ENCODE assay signal across 30 cellular contexts in the genomic region with DNA sequence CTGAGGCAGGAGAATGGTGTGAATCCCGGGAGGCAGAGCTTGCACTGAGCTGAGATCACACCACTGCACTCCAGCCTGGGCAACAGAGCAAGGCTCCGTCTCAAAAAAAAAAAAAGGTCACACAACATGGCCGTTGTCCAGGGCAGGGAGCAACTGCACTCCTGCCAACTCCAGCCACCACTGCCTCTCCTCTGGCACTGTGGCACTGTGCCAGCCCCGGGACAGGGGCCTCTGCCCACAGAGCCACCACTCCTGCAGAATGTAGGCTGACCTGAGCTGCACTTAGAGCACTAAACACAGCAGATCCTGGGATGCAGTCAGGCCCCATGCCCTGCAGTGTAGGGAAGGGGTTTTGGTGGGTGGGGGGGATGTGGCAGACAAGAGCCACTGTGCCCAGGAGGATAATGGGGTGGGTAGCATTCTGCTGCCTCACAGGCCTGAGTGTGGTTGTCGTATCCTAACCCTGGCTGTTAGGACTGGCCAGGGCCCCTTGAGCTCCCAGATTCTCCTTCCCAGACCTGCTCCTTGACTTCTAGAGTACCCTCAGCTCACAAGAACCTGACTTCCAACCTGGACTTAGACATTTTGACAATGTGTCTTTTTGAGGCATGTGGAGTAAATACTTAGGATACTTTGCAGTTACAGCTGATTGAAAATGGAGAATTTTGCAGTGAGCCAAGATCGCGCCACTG.
DNase-seq lines count a peak whose midpoint lies in the region; ATAC-seq and FAIRE-seq lines count a peak whose summit lies in the region.
"Had no signal": no experiment of that assay in that cellular context is flagged by ENCODE, and none has a peak within 500 bp of the region (broad histone marks: within the 10 kb centered on the region; RNA-seq: fewer than 3 reads in every experiment).

No MANE protein-coding gene starts in this region.

- FAIRE-seq in small intestine (lab: Jason Lieb, UNC) = no peak
- FAIRE-seq: colon had no signal

- H3K4me3 ChIP-seq in right cardiac atrium (ENCODE audit: low read length) (no peak overlapping the region), small intestine (ENCODE audit: low read depth in 1 of 2, low read length in 2 of 2) (no peak overlapping the region)
- H3K4me3 ChIP-seq: ascending aorta, gastroesophageal sphincter, HAP-1, PC-9, prostate gland, suprapubic skin had no signal

- no peak overlapping the region for H3K27ac ChIP-seq in right cardiac atrium (ENCODE audit: low read length)
- no peak overlapping the region for H3K27ac ChIP-seq in small intestine (ENCODE audit: low read depth in 1 of 2, low read length in 1 of 2)
- H3K27ac ChIP-seq: ascending aorta, C4-2B, gastroesophageal sphincter, PC-9, prostate gland, suprapubic skin had no signal

- DNase-seq in NCI-H2196 (lab: John Stamatoyannopoulos, UW; ENCODE audit: unreplicated experiment) (peak; percentile 11), NCI-H2196 treated with DMSO at 0.1 percent for 48 hours (lab: John Stamatoyannopoulos, UW; ENCODE audit: unreplicated experiment) (no peak), RPMI8226 (peak; percentile 32), right cardiac atrium (peak; percentile 22 to 84 (median 60)), small intestine (peak; percentile 46), AG08395 (ENCODE audit: low spot score) (no peak)
- no peak for DNase-seq in activated naive CD4-positive, alpha-beta T cell (lab: John Stamatoyannopoulos, UW)
- DNase-seq: 8988T; activated CD4-positive, alpha-beta T cell treated with anti-CD3 and anti-CD28 coated beads for 4 hours; activated effector memory CD4-positive, alpha-beta T cell treated with anti-CD3 and anti-CD28 coated beads, Interleukin-2, amount 50 U/mL, for 16 hours; activated naive CD8-positive, alpha-beta T cell treated with anti-CD3 and anti-CD28 coated beads, Interleukin-2, amount 10 ng/mL, durations not matched to agents 7 days and 5 days; activated T-cell treated with anti-CD3 and anti-CD28 coated beads, Interleukin-2, amount 50 U/mL, for 1 hour; effector CD4-positive, alpha-beta T cell; naive B cell; NCI-H146; NCI-H510A treated with DMSO at 0.1 percent for 48 hours; NK-92 treated with Interleukin-12 subunit alpha and Interleukin-12 subunit beta, amount 100 ng/mL, for 24 hours; nucleus accumbens; SHP77 treated with DMSO at 0.1 percent for 48 hours; stimulated activated naive B cell treated with anti-CD40 and anti-IgM and Interleukin-4, amounts not matched to agents 10 μg/mL and 1 μg/mL and 100 μg/mL, for 72 hours; SW 1271 had no signal

- no peaks in the 10 kb centered on the region for H3K27me3 ChIP-seq in right cardiac atrium (ENCODE audit: control insufficient read depth, insufficient read depth)
- no peaks in the 10 kb centered on the region for H3K27me3 ChIP-seq in small intestine (ENCODE audit: control insufficient read depth in 2 of 2, insufficient read depth in 2 of 2, low read length in 2 of 2)
- H3K27me3 ChIP-seq: ascending aorta, gastroesophageal sphincter had no signal

- no peaks in the 10 kb centered on the region for H3K36me3 ChIP-seq in small intestine (ENCODE audit: control insufficient read depth in 2 of 2, insufficient read depth in 2 of 2, low read length in 2 of 2)
- H3K36me3 ChIP-seq: ascending aorta, gastroesophageal sphincter, HAP-1, prostate gland, suprapubic skin had no signal

- 58% methylated on average over 7 of the region's 7 CpGs for WGBS in right cardiac atrium
- 50 to 62% (median 61%) methylated on average over 7 of the region's 7 CpGs for WGBS in small intestine, 3 donors

- no peaks in the 10 kb centered on the region for H3K9me3 ChIP-seq in right cardiac atrium (ENCODE audit: control insufficient read depth, low read length)
- no peaks in the 10 kb centered on the region for H3K9me3 ChIP-seq in small intestine (ENCODE audit: control insufficient read depth, low read depth)
- H3K9me3 ChIP-seq: ascending aorta, gastroesophageal sphincter, HAP-1, prostate gland, suprapubic skin had no signal

- peak; percentile 43 to 73 for ATAC-seq in right cardiac atrium
- no peak for ATAC-seq in HG03159 (IDR thresholded peaks at IDR 0.05; ENCODE audit: unreplicated experiment)
- ATAC-seq: gastroesophageal sphincter; stimulated activated naive B cell treated with anti-CD40 and anti-IgM and Interleukin-4, amounts not matched to agents 10 μg/mL and 1 μg/mL and 100 μg/mL, for 72 hours had no signal

- H3K4me1 ChIP-seq in right cardiac atrium (ENCODE audit: control insufficient read depth, insufficient read depth, low read length) = peaks cover 6% of the 10 kb centered on the region
- H3K4me1 ChIP-seq in small intestine (ENCODE audit: control insufficient read depth in 2 of 2, insufficient read depth in 1 of 2, low read depth in 1 of 2, low read length in 1 of 2) = peaks cover 3 to 13% of the 10 kb centered on the region in 2 donors
- H3K4me1 ChIP-seq: HAP-1, prostate gland had no signal

- intact Hi-C loops in right cardiac atrium (cut with DNase I) = no loop called here

Comparison
In these comparisons a context has a peak if more than half of its experiments do, and no peak if none do; other contexts are left out.
1. DNase-seq: peak in NCI-H2196 (single experiment), RPMI8226 (single experiment), right cardiac atrium (3 of 3) and small intestine (single experiment); none in NCI-H2196 treated with DMSO at 0.1 percent for 48 hours (single experiment), activated naive CD4-positive, alpha-beta T cell (0 of 4) and AG08395 (single experiment).